27 cellular contexts compared by ENCODE assay signal in the genomic region with DNA sequence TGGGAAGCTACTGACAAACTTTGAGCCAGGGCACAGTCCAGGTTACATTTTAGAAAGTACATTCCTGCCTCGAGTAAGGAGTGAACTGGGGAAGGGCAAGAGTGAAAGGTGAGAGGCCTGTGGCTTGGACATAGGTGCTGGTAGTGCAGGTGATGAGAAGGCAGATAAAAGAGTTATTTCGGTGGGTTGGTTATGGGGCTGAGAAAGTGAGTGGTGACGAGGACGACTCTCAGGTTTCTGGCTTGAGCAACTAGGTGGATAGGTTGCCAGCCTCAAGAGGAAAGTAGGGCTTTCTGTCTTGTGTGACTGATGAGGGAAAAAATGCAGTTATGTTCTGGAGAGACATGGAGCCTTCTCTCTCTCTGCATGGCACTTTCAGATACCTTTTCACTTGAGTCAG. TPM values are rescaled to one million over a fixed set of nuclear protein-coding genes. Genes with fewer than 3 reads are reported as not detected.
DNase-seq lines count a peak whose midpoint lies in the region; ATAC-seq, FAIRE-seq and TF ChIP-seq lines count a peak whose summit lies in the region.
"Had no signal": no experiment of that assay in that cellular context is flagged by ENCODE, and none has a peak within 500 bp of the region (broad histone marks: within the 10 kb centered on the region; RNA-seq: fewer than 3 reads in every experiment).

No MANE protein-coding gene starts in this region.

- H3K18ac ChIP-seq in trophoblast cell (ENCODE audit: low read length) = no peak overlapping the region

- H4K8ac ChIP-seq in trophoblast cell (ENCODE audit: low read depth, low read length) = no peak overlapping the region

- POLR2A ChIA-PET in OCI-LY7 (lab: Charles Lee) = interaction anchor here (0.5 kb wide), 1 partner anchor 18 kb away, joined by 4 read pairs; no protein-coding TSS in a partner anchor

- H3K27me3 ChIP-seq in trophoblast cell (ENCODE audit: insufficient read depth, low read length) = no peaks in the 10 kb centered on the region
- H3K27me3 ChIP-seq in small intestine (ENCODE audit: control insufficient read depth in 2 of 2, insufficient read depth in 2 of 2, low read length in 2 of 2) = no peaks in the 10 kb centered on the region

- H3K4me2 ChIP-seq in trophoblast cell (ENCODE audit: low read length) (no peak overlapping the region), OCI-LY7 (ENCODE audit: low read length) (no peak overlapping the region)
- H3K4me2 ChIP-seq: BLaER1, GM23338 had no signal

- H3K9me3 ChIP-seq in trophoblast cell (ENCODE audit: insufficient read depth, low read depth, low read length) (no peaks in the 10 kb centered on the region), small intestine (ENCODE audit: control insufficient read depth, low read depth) (no peaks in the 10 kb centered on the region), OCI-LY7 (ENCODE audit: low read length) (no peaks in the 10 kb centered on the region)
- H3K9me3 ChIP-seq: BLaER1 had no signal

- intact Hi-C loops in OCI-LY7 (cut with micrococcal nuclease; ENCODE audit: unreplicated experiment) = no loop called here

- no peak overlapping the region for H2BK5ac ChIP-seq in trophoblast cell (ENCODE audit: low read depth, low read length, poor library complexity)

- H3K9ac ChIP-seq in trophoblast cell (ENCODE audit: low read length) = no peak overlapping the region
- H3K9ac ChIP-seq: BLaER1 had no signal

- no peaks in the 10 kb centered on the region for H3K9me2 ChIP-seq in OCI-LY7 (ENCODE audit: insufficient read depth, low read length)

- TF ChIP-seq CTCF in OCI-LY7 (conservative IDR thresholded peaks at IDR 0.05; ENCODE audit: low read length) = no peak

- peaks cover 57% of the 10 kb centered on the region for H3K36me3 Mint-ChIP-seq in stimulated activated naive CD8-positive, alpha-beta T cell treated with anti-CD3 and anti-CD28 coated beads, Interleukin-15, Interleukin-2, amounts not matched to agents 100 ng/mL and 50 ng/mL, for 24 hours (ENCODE audit: low read depth)

- no peak overlapping the region for H3K4me3 ChIP-seq in trophoblast cell (ENCODE audit: low read depth, low read length)
- no peak overlapping the region for H3K4me3 ChIP-seq in small intestine (ENCODE audit: low read depth in 1 of 2, low read length in 2 of 2)
- H3K4me3 ChIP-seq in OCI-LY7 (ENCODE audit: low read depth, low read length, poor library complexity, severe bottlenecking) = no peak overlapping the region
- H3K4me3 ChIP-seq: BLaER1, GM23338 had no signal

- FAIRE-seq in small intestine (lab: Jason Lieb, UNC) = no peak
- FAIRE-seq: A204.1 had no signal

- H3K27ac Mint-ChIP-seq in stimulated activated naive CD8-positive, alpha-beta T cell treated with anti-CD3 and anti-CD28 coated beads, Interleukin-15, Interleukin-2, amounts not matched to agents 100 ng/mL and 50 ng/mL, for 24 hours = peak overlapping the region; percentile 63
- no peak overlapping the region for H3K27ac Mint-ChIP-seq in stimulated activated naive CD8-positive, alpha-beta T cell treated with anti-CD3 and anti-CD28 coated beads, Interleukin-15, amount 100 ng/mL, for 72 hours
- H3K27ac Mint-ChIP-seq: GM23338, H9 had no signal

- no peak overlapping the region for H3K14ac ChIP-seq in trophoblast cell (ENCODE audit: low read length)

- H3K36me3 ChIP-seq in trophoblast cell (ENCODE audit: control insufficient read depth in 1 of 2, insufficient read depth in 2 of 2, low read length in 2 of 2) = peaks cover 34 to 48% of the 10 kb centered on the region in 2 experiments
- H3K36me3 ChIP-seq in small intestine (ENCODE audit: control insufficient read depth in 2 of 2, insufficient read depth in 2 of 2, low read length in 2 of 2) = peaks cover 9 to 20% of the 10 kb centered on the region in 2 donors
- peaks cover 61% of the 10 kb centered on the region for H3K36me3 ChIP-seq in OCI-LY7 (ENCODE audit: insufficient read depth, low read length)

- H3K4me3 Mint-ChIP-seq in stimulated activated naive CD8-positive, alpha-beta T cell treated with anti-CD3 and anti-CD28 coated beads, Interleukin-15, Interleukin-2, amounts not matched to agents 100 ng/mL and 50 ng/mL, for 24 hours = no peak overlapping the region
- H3K4me3 Mint-ChIP-seq in stimulated activated naive CD8-positive, alpha-beta T cell treated with anti-CD3 and anti-CD28 coated beads, Interleukin-15, amount 100 ng/mL, for 72 hours = no peak overlapping the region
- H3K4me3 Mint-ChIP-seq: GM23338, H9 had no signal

- no peak overlapping the region for H4K12ac ChIP-seq in trophoblast cell (ENCODE audit: low read depth, low read length)

- no peak for DNase-seq in stimulated activated naive CD8-positive, alpha-beta T cell treated with anti-CD3 and anti-CD28 coated beads, Interleukin-15, amount 100 ng/mL, for 72 hours
- DNase-seq in left lobe of liver (ENCODE audit: low spot score) (no peak), trophoblast cell (peak; percentile 92 to 96), small intestine (no peak), OCI-LY7 (ENCODE audit: low spot score) (no peak), NCI-H1436 treated with DMSO at 0.1 percent for 48 hours (lab: John Stamatoyannopoulos, UW) (no peak)
- DNase-seq: CD4-positive, alpha-beta memory T cell; COR-L47; DMS53; H9; IMR-90; KG1; MM.1S; NCI-H1694; NCI-H2029 treated with DMSO at 0.1 percent for 48 hours; NCI-H526 treated with DMSO at 0.1 percent for 48 hours; SHP77 had no signal

- CTCF ChIA-PET in OCI-LY7 (lab: Charles Lee; ENCODE audit: unreplicated experiment) = no interaction called here

- H2AK5ac ChIP-seq in trophoblast cell (ENCODE audit: low read length) = no peak overlapping the region

- peaks cover 9 to 17% of the 10 kb centered on the region in 2 experiments for H3K4me1 ChIP-seq in trophoblast cell (ENCODE audit: control insufficient read depth in 1 of 2, insufficient read depth in 2 of 2, low read length in 2 of 2)
- H3K4me1 ChIP-seq in small intestine (ENCODE audit: control insufficient read depth in 2 of 2, insufficient read depth in 1 of 2, low read depth in 1 of 2, low read length in 1 of 2) = peaks cover 0 to 7% of the 10 kb centered on the region in 2 donors
- peaks cover 16% of the 10 kb centered on the region for H3K4me1 ChIP-seq in OCI-LY7 (ENCODE audit: insufficient read depth, low read length, poor library complexity, severe bottlenecking)

- H2BK12ac ChIP-seq in trophoblast cell (ENCODE audit: low read length) = no peak overlapping the region

- H4K91ac ChIP-seq in trophoblast cell (ENCODE audit: low read depth, low read length) = no peak overlapping the region

- H3K4ac ChIP-seq in trophoblast cell (ENCODE audit: low read depth, low read length) = no peak overlapping the region

- H3K27me3 Mint-ChIP-seq in stimulated activated naive CD8-positive, alpha-beta T cell treated with anti-CD3 and anti-CD28 coated beads, Interleukin-15, Interleukin-2, amounts not matched to agents 100 ng/mL and 50 ng/mL, for 24 hours = peaks cover 10% of the 10 kb centered on the region
- H3K27me3 Mint-ChIP-seq in stimulated activated naive CD8-positive, alpha-beta T cell treated with anti-CD3 and anti-CD28 coated beads, Interleukin-15, amount 100 ng/mL, for 72 hours = no peaks in the 10 kb centered on the region

- H3K23ac ChIP-seq in trophoblast cell (ENCODE audit: low read length) = no peak overlapping the region

- no peak overlapping the region for H2BK120ac ChIP-seq in trophoblast cell (ENCODE audit: insufficient read depth, low read length, poor library complexity)

- no TSS peak for BruUV-seq in OCI-LY7 (replicated peaks; lab: Mats Ljungman, UMichigan)

- peaks cover 31% of the 10 kb centered on the region for H3K4me1 Mint-ChIP-seq in stimulated activated naive CD8-positive, alpha-beta T cell treated with anti-CD3 and anti-CD28 coated beads, Interleukin-15, Interleukin-2, amounts not matched to agents 100 ng/mL and 50 ng/mL, for 24 hours (ENCODE audit: low read depth)
- H3K4me1 Mint-ChIP-seq in stimulated activated naive CD8-positive, alpha-beta T cell treated with anti-CD3 and anti-CD28 coated beads, Interleukin-15, amount 100 ng/mL, for 72 hours = peaks cover 38% of the 10 kb centered on the region

- peaks cover 8% of the 10 kb centered on the region for H3K79me2 ChIP-seq in trophoblast cell (ENCODE audit: control insufficient read depth, insufficient read depth, low read length, poor library complexity)
- peaks cover 15% of the 10 kb centered on the region for H3K79me2 ChIP-seq in OCI-LY7 (ENCODE audit: insufficient read depth, low read depth, low read length)

- H3K27ac ChIP-seq in trophoblast cell (ENCODE audit: low read depth, low read length) (peak overlapping the region; percentile 12), small intestine (ENCODE audit: low read depth in 1 of 2, low read length in 1 of 2) (no peak overlapping the region), OCI-LY7 (ENCODE audit: low read depth, low read length, poor library complexity, severe bottlenecking) (no peak overlapping the region)
- H3K27ac ChIP-seq: BLaER1, RWPE1 had no signal

- ATAC-seq in stimulated activated naive CD8-positive, alpha-beta T cell treated with anti-CD3 and anti-CD28 coated beads, Interleukin-15, amount 100 ng/mL, for 72 hours = no peak
- peak; percentile 25 for ATAC-seq in left lobe of liver
- ATAC-seq: GM23338, Panc1 had no signal

- H2AFZ ChIP-seq in trophoblast cell (ENCODE audit: insufficient read depth, low read length, poor library complexity) = no peak overlapping the region
- no peak overlapping the region for H2AFZ ChIP-seq in OCI-LY7 (ENCODE audit: low read length)
- H2AFZ ChIP-seq: GM23338 had no signal

- peaks cover 7% of the 10 kb centered on the region for H4K20me1 ChIP-seq in OCI-LY7 (ENCODE audit: insufficient read depth, low read length)

- peaks cover 5% of the 10 kb centered on the region for H3K79me1 ChIP-seq in trophoblast cell (ENCODE audit: low read length)

- H3K9me3 Mint-ChIP-seq in stimulated activated naive CD8-positive, alpha-beta T cell treated with anti-CD3 and anti-CD28 coated beads, Interleukin-15, Interleukin-2, amounts not matched to agents 100 ng/mL and 50 ng/mL, for 24 hours = no peaks in the 10 kb centered on the region
- H3K9me3 Mint-ChIP-seq in stimulated activated naive CD8-positive, alpha-beta T cell treated with anti-CD3 and anti-CD28 coated beads, Interleukin-15, amount 100 ng/mL, for 72 hours = no peaks in the 10 kb centered on the region
- H3K9me3 Mint-ChIP-seq: GM23338, H9 had no signal

- no CpG with 5 or more reads among the region's 4 CpGs for WGBS in trophoblast cell (ENCODE audit: extremely low coverage, insufficient coverage, insufficient read length)
- WGBS in small intestine, 3 donors = 76 to 87% (median 78%) methylated on average over 4 of the region's 4 CpGs

RNA-seq across cellular contexts. Expression of a gene that starts 3.7 kb away (rescaled TPM):
- total RNA-seq in left lobe of liver = 64.2 TPM
- polyA plus RNA-seq in trophoblast cell (2013) = 140 and 147 TPM in 2 replicates
- 100 to 1,000 TPM; 102 to 146 (median 113) TPM for polyA plus RNA-seq in small intestine
- total RNA-seq in OCI-LY7 (2014; rRNA removed; shearing (Covaris generic)) = 85.9 and 128 TPM in 2 replicates
- 63.5 and 71.2 TPM in 2 replicates for total RNA-seq in OCI-LY7 (2022)

RNA-seq across cellular contexts. Expression of a gene that starts 3.8 kb away (rescaled TPM):
- total RNA-seq in left lobe of liver = 0.25 TPM
- 0.12 and 0.18 TPM in 2 replicates for polyA plus RNA-seq in trophoblast cell (2013)
- under 1 TPM in 1 of 3 donors, not detected in 2; 0.24 TPM for polyA plus RNA-seq in small intestine
- total RNA-seq in OCI-LY7 (2014; rRNA removed; shearing (Covaris generic)) = 0.90 and 1.2 TPM in 2 replicates
- total RNA-seq in OCI-LY7 (2022) = 0.57 TPM in 1 of 2 replicates, not detected in the other
- total RNA-seq: CD4-positive, alpha-beta memory T cell; G401 had no signal
- polyA plus RNA-seq: CD4-positive, alpha-beta memory T cell; GM23338 had no signal

RNA-seq across cellular contexts. Expression of a gene that starts 27.1 kb away (rescaled TPM):
- total RNA-seq in left lobe of liver (0.30 TPM), OCI-LY7 (2022) (not detected in 2 replicates)
- polyA plus RNA-seq in trophoblast cell (2013) = 0.10 and 0.15 TPM in 2 replicates
- polyA plus RNA-seq in small intestine = 1 to 10 TPM in 1 of 3 donors, under 1 TPM in 1, not detected in 1; 0.27 to 2.8 TPM
- not detected in 2 replicates for total RNA-seq in OCI-LY7 (2014; rRNA removed; shearing (Covaris generic))
- total RNA-seq: CD4-positive, alpha-beta memory T cell; Daoy; G401; IMR-90; NCI-H460 had no signal
- polyA plus RNA-seq: AG04450; CD4-positive, alpha-beta memory T cell; IMR-90 had no signal

RNA-seq across cellular contexts. Expression of a gene that starts 51.1 kb away (rescaled TPM):
- 9.5 TPM for total RNA-seq in left lobe of liver
- 103 and 108 TPM in 2 replicates for polyA plus RNA-seq in trophoblast cell (2013)
- polyA plus RNA-seq in small intestine = 10 to 100 TPM in 2 of 3 donors, 1 to 10 TPM in 1; 8.4 to 16.4 (median 10.3) TPM
- 18.3 and 18.5 TPM in 2 replicates for total RNA-seq in OCI-LY7 (2014; rRNA removed; shearing (Covaris generic))
- 25.7 and 32.1 TPM in 2 replicates for total RNA-seq in OCI-LY7 (2022)

Comparison
In these comparisons a context has a peak if more than half of its experiments do, and no peak if none do; other contexts are left out.
1. DNase-seq: peak in trophoblast cell (2 of 2); none in stimulated activated naive CD8-positive, alpha-beta T cell treated with anti-CD3 and anti-CD28 coated beads, Interleukin-15, amount 100 ng/mL, for 72 hours (0 of 2), left lobe of liver (single experiment), small intestine (single experiment), OCI-LY7 (single experiment) and NCI-H1436 treated with DMSO at 0.1 percent for 48 hours (single experiment).